Comparison of ENCODE assay signal across 10 cellular contexts in the genomic region with DNA sequence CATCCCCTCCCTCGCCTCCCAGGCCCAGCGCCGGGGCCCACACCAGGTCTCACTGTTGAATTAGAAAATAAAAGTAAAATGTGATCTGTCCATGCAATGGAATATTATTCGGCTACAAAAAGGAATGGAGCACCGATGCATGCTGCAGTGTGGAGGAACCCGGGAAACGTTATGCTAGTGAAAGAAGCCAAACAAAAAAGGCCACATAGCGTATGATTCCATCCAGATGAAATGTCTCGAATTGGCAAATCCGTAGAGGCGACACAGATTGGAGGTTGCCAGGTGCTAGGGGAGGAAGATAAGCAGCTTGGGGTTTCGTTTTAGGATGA. TPM values are rescaled to one million over a fixed set of nuclear protein-coding genes. Genes with fewer than 3 reads are reported as not detected.
DNase-seq lines count a peak whose midpoint lies in the region; ATAC-seq, FAIRE-seq and TF ChIP-seq lines count a peak whose summit lies in the region.
"Had no signal": no experiment of that assay in that cellular context is flagged by ENCODE, and none has a peak within 500 bp of the region (broad histone marks: within the 10 kb centered on the region; RNA-seq: fewer than 3 reads in every experiment).

No MANE protein-coding gene starts in this region.

- peak overlapping the region; percentile 95 for H3K4me2 ChIP-seq in SK-N-SH

- H4K20me1 ChIP-seq in SK-N-SH (ENCODE audit: insufficient read depth) = no peaks in the 10 kb centered on the region

- DNase-seq in SK-N-SH (no peak), kidney (peak; percentile 68), NCI-H2029 treated with DMSO at 0.1 percent for 48 hours (lab: John Stamatoyannopoulos, UW) (no peak), NOMO-1 treated with dmso at 0.1 percent for 144 hours (lab: John Stamatoyannopoulos, UW; ENCODE audit: unreplicated experiment) (no peak), omental fat pad (ENCODE audit: low spot score) (no peak)
- DNase-seq: central memory CD4-positive, alpha-beta T cell had no signal

- ATAC-seq in SK-N-SH treated with all-trans-retinoic acid at 6 μM for 48 hours (no peak), omental fat pad (ENCODE audit: low FRiP score) (no peak)
- no peak for ATAC-seq in activated T-helper 17 cell treated with anti-CD3 and anti-CD28 coated beads, Interleukin-2, amount 50 U/mL, for 72 hours (replicated peaks)

- peak overlapping the region; percentile 76 for H2AFZ ChIP-seq in SK-N-SH (ENCODE audit: low read depth)

- H3K4me3 ChIP-seq in SK-N-SH (ENCODE audit: low read depth in 2 of 2, low read length in 1 of 2) (peak overlapping the region in 1 of 2 experiments; percentile 56; a peak in 2 of 4 replicates), kidney (ENCODE audit: low read length in 2 of 2) (peak overlapping the region in 1 of 2 donors; percentile 64), stomach smooth muscle (ENCODE audit: low read length in 2 of 2) (peak overlapping the region; percentile 78 to 87)

- no peaks in the 10 kb centered on the region for H3K9me3 Mint-ChIP-seq in activated T-helper 17 cell treated with anti-CD3 and anti-CD28 coated beads, Interleukin-2, amount 50 U/mL, for 72 hours

- WGBS in SK-N-SH (ENCODE audit: low lambda C conversion rate) = 95% methylated on average over 12 of the region's 12 CpGs

- peaks cover 12% of the 10 kb centered on the region for H3K36me3 Mint-ChIP-seq in activated T-helper 17 cell treated with anti-CD3 and anti-CD28 coated beads, Interleukin-2, amount 50 U/mL, for 72 hours (ENCODE audit: low read depth)

- H3K4me3 Mint-ChIP-seq in activated T-helper 17 cell treated with anti-CD3 and anti-CD28 coated beads, Interleukin-2, amount 50 U/mL, for 72 hours = peak overlapping the region; percentile 76

- H3K27me3 Mint-ChIP-seq in activated T-helper 17 cell treated with anti-CD3 and anti-CD28 coated beads, Interleukin-2, amount 50 U/mL, for 72 hours = peaks cover 3% of the 10 kb centered on the region

- no peaks in the 10 kb centered on the region for H3F3A ChIP-seq in SK-N-SH (replicated peaks; ENCODE audit: insufficient read depth)

- H3K9me3 ChIP-seq in SK-N-SH (no peaks in the 10 kb centered on the region), kidney (ENCODE audit: control insufficient read depth in 1 of 2, low read length in 2 of 2) (no peaks in the 10 kb centered on the region), stomach smooth muscle (ENCODE audit: control insufficient read depth in 2 of 2, low read length in 2 of 2) (no peaks in the 10 kb centered on the region)

- TF ChIP-seq RAD21 in SK-N-SH (IDR thresholded peaks at IDR 0.05; ENCODE audit: low read length) = no peak

- H3K36me3 ChIP-seq in SK-N-SH (replicated peaks in 1 of 2; ENCODE audit: control insufficient read depth in 1 of 2, insufficient read depth in 2 of 2, low read length in 1 of 2) = no peaks in the 10 kb centered on the region
- no peaks in the 10 kb centered on the region for H3K36me3 ChIP-seq in kidney (ENCODE audit: control insufficient read depth in 1 of 2, insufficient read depth in 2 of 2, low read length in 2 of 2)
- no peaks in the 10 kb centered on the region for H3K36me3 ChIP-seq in stomach smooth muscle (ENCODE audit: control insufficient read depth in 2 of 2, insufficient read depth in 2 of 2, low read length in 2 of 2)

- H3K27ac ChIP-seq in SK-N-SH (ENCODE audit: low read depth in 2 of 2, low read length in 1 of 2) = no peak overlapping the region
- H3K27ac ChIP-seq in kidney (ENCODE audit: low read depth in 2 of 2, low read length in 2 of 2) = no peak overlapping the region
- peak overlapping the region; percentile 80 for H3K27ac ChIP-seq in stomach smooth muscle (ENCODE audit: low read length)
- H3K27ac ChIP-seq: 22Rv1 had no signal

- H3K4me1 Mint-ChIP-seq in activated T-helper 17 cell treated with anti-CD3 and anti-CD28 coated beads, Interleukin-2, amount 50 U/mL, for 72 hours = peaks cover 25% of the 10 kb centered on the region

- POLR2A ChIA-PET in SK-N-SH (lab: Yijun Ruan, JAX) = no interaction called here

- no peaks in the 10 kb centered on the region for H3K27me3 ChIP-seq in SK-N-SH (ENCODE audit: insufficient read depth)
- no peaks in the 10 kb centered on the region for H3K27me3 ChIP-seq in stomach smooth muscle (ENCODE audit: control insufficient read depth in 1 of 2, insufficient read depth in 2 of 2, low read length in 2 of 2)

- peaks cover 0 to 24% of the 10 kb centered on the region in 2 experiments; a peak in 2 of 4 replicates for H3K4me1 ChIP-seq in SK-N-SH (ENCODE audit: control insufficient read depth in 1 of 2, insufficient read depth in 2 of 2, low read depth in 1 of 2, low read length in 1 of 2)
- peaks cover 3 to 26% of the 10 kb centered on the region in 2 donors for H3K4me1 ChIP-seq in kidney (ENCODE audit: control insufficient read depth in 1 of 2, insufficient read depth in 1 of 2, low read depth in 1 of 2, low read length in 2 of 2)
- H3K4me1 ChIP-seq in stomach smooth muscle (ENCODE audit: control insufficient read depth, insufficient read depth, low read length) = peaks cover 31% of the 10 kb centered on the region

- no peak for TF ChIP-seq EP300 in SK-N-SH (IDR thresholded peaks at IDR 0.05; ENCODE audit: borderline replicate concordance in 1 of 2, low read depth in 1 of 2, low read length in 1 of 2)

- H3K9me2 ChIP-seq in SK-N-SH = no peaks in the 10 kb centered on the region

- TF ChIP-seq CTCF in SK-N-SH (IDR thresholded peaks at IDR 0.05) (no peak), kidney (IDR thresholded peaks at IDR 0.05; ENCODE audit: borderline replicate concordance, extremely low read depth, insufficient read depth) (no peak), omental fat pad (IDR thresholded peaks at IDR 0.05) (no peak)

- H3K79me2 ChIP-seq in SK-N-SH (ENCODE audit: insufficient read depth) = no peaks in the 10 kb centered on the region

- no peak for FAIRE-seq in kidney (lab: Jason Lieb, UNC)

- CTCF ChIA-PET in SK-N-SH (lab: Yijun Ruan, JAX) = no interaction called here

- H3K9ac ChIP-seq in SK-N-SH (peak overlapping the region; percentile 69; the same call in 1 of the 2 replicates), kidney (ENCODE audit: low read length in 2 of 2) (peak overlapping the region in 1 of 2 donors; percentile 52), stomach smooth muscle (ENCODE audit: low read length in 2 of 2) (peak overlapping the region; percentile 83)

- H3K27ac Mint-ChIP-seq in activated T-helper 17 cell treated with anti-CD3 and anti-CD28 coated beads, Interleukin-2, amount 50 U/mL, for 72 hours = no peak overlapping the region

- intact Hi-C loops in kidney (cut with DNase I) = no loop called here

TF ChIP-seq in SK-N-SH, 30 proteins besides CTCF, POLR2A, EP300 and RAD21 (continues in another document):
- TF ChIP-seq NRF1 (IDR thresholded peaks at IDR 0.05; ENCODE audit: low read depth, low read length) (no peak), MEF2A (IDR thresholded peaks at IDR 0.05; ENCODE audit: borderline replicate concordance, low read depth) (no peak), RCOR1 (IDR thresholded peaks at IDR 0.05; ENCODE audit: low read length) (no peak), SIN3A (IDR thresholded peaks at IDR 0.05; ENCODE audit: borderline replicate concordance, low read depth, low read length) (no peak)
- TF ChIP-seq, protein P1, sequence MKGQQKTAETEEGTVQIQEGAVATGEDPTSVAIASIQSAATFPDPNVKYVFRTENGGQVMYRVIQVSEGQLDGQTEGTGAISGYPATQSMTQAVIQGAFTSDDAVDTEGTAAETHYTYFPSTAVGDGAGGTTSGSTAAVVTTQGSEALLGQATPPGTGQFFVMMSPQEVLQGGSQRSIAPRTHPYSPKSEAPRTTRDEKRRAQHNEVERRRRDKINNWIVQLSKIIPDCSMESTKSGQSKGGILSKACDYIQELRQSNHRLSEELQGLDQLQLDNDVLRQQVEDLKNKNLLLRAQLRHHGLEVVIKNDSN (IDR thresholded peaks at IDR 0.05; ENCODE audit: borderline replicate concordance, low read depth) = no peak

TF ChIP-seq in SK-N-SH treated with all-trans-retinoic acid at 6 μM for 48 hours, 23 proteins besides CTCF, POLR2A, EP300 and RAD21 (continues in another document):
- TF ChIP-seq, protein P2, sequence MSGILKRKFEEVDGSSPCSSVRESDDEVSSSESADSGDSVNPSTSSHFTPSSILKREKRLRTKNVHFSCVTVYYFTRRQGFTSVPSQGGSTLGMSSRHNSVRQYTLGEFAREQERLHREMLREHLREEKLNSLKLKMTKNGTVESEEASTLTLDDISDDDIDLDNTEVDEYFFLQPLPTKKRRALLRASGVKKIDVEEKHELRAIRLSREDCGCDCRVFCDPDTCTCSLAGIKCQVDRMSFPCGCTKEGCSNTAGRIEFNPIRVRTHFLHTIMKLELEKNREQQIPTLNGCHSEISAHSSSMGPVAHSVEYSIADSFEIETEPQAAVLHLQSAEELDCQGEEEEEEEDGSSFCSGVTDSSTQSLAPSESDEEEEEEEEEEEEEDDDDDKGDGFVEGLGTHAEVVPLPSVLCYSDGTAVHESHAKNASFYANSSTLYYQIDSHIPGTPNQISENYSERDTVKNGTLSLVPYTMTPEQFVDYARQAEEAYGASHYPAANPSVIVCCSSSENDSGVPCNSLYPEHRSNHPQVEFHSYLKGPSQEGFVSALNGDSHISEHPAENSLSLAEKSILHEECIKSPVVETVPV (CRISPR knock-in tag; IDR thresholded peaks at IDR 0.05) = no peak
- no peak for TF ChIP-seq ESRRG (CRISPR knock-in tag; IDR thresholded peaks at IDR 0.05)
- TF ChIP-seq TCF4 (CRISPR knock-in tag; IDR thresholded peaks at IDR 0.05; ENCODE audit: borderline replicate concordance) = no peak
- TF ChIP-seq, protein P3, sequence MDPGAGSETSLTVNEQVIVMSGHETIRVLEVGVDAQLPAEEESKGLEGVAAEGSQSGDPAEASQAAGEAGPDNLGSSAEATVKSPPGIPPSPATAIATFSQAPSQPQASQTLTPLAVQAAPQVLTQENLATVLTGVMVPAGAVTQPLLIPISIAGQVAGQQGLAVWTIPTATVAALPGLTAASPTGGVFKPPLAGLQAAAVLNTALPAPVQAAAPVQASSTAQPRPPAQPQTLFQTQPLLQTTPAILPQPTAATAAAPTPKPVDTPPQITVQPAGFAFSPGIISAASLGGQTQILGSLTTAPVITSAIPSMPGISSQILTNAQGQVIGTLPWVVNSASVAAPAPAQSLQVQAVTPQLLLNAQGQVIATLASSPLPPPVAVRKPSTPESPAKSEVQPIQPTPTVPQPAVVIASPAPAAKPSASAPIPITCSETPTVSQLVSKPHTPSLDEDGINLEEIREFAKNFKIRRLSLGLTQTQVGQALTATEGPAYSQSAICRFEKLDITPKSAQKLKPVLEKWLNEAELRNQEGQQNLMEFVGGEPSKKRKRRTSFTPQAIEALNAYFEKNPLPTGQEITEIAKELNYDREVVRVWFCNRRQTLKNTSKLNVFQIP (CRISPR knock-in tag; IDR thresholded peaks at IDR 0.05; ENCODE audit: borderline replicate concordance, low read depth) = no peak
- TF ChIP-seq ARNTL (CRISPR knock-in tag; IDR thresholded peaks at IDR 0.05; ENCODE audit: borderline replicate concordance, low read depth) = no peak
- TF ChIP-seq OSR1 (CRISPR knock-in tag; IDR thresholded peaks at IDR 0.05) = no peak

RNA-seq across cellular contexts. Expression of a gene that starts 1.0 kb away (rescaled TPM):
- 2.7 and 5.2 TPM in 2 replicates for polyA plus RNA-seq in SK-N-SH (2012; rRNA removed)
- 2.6 and 3.4 TPM in 2 replicates for polyA plus RNA-seq in SK-N-SH (2012; cell fraction: cytosol; rRNA removed)
- polyA plus RNA-seq in SK-N-SH (2012; cell fraction: nucleus; rRNA removed) = 4.6 and 5.0 TPM in 2 replicates
- 1 to 10 TPM; 4.1 to 9.4 TPM for total RNA-seq in activated T-helper 17 cell treated with anti-CD3 and anti-CD28 coated beads, Interleukin-2, amount 50 U/mL, for 72 hours
- 23.7 TPM for total RNA-seq in kidney
- polyA plus RNA-seq in kidney (ENCODE audit: insufficient read depth, low read depth, low replicate concordance) = 6.8 TPM
- 10 to 100 TPM in 3 of 4 donors, 1 to 10 TPM in 1; 8.5 to 16.6 (median 11.5) TPM for total RNA-seq in omental fat pad
